1 cellular context compared by ENCODE assay signal in genomic region chr7:151104411-151105235, GRCh38.
A peak's percentile ranks its signal among the peaks of the same experiment; 100 is the strongest.
TF ChIP-seq lines count a peak whose summit lies in the region.

No MANE protein-coding gene starts in this region.

TF ChIP-seq in endothelial cell of umbilical vein, 7 proteins besides CTCF, POLR2A, EP300 and RAD21:
- TF ChIP-seq FOS (IDR thresholded peaks at IDR 0.05; ENCODE audit: borderline replicate concordance, insufficient read depth, low read length), result peak; percentile 34
- no peak for TF ChIP-seq GATA2 (IDR thresholded peaks at IDR 0.05; ENCODE audit: insufficient read depth, insufficient read length, low read depth, low read length)
